Comparison of ENCODE assay signal across 8 cellular contexts in the genomic region with DNA sequence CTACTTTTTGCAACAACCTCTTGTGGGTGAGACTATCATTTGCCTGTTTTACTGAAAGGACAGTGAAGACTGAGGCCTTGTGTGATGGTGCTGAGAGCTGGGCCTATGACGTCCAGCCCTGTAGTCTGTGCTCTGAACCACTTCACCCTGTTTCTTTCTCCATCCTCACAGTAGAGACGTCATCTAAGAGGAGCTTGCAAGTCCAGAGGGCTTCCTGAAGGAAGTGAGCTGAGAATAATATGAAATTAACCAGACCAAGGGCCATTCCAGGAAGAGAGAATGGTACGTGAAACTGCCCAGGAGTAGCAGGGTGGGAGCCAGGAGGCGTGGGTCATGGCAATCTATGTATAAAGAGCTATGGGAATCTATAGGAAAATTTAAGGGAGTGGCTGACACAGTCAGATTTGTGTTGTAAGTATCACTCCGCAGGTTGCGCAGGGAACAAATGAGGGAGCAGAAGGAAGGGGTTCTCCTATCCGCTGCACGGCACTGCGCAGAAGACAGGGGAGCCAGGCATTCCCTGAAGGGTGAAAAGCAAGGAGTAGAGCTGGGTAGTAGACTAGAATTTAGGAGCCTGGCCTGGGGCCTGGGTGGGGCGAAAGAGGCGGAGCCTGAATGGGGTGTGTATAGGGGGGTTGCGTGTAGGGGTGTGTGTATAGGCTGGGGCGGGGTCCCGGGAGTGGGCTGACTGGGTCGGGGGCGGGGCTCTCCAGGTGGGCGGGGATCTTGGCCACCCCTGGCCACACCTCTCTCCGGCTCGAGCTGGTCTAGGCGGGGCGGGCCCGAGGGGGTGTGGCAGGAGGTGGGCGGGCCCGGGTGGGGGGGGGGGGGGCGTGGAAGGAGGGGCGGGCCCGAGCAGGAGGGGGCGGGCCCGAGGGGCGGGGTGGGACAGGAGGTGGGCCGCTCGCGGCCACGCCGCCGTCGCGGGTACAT. TPM values are rescaled to one million over a fixed set of nuclear protein-coding genes. Genes with fewer than 3 reads are reported as not detected.
DNase-seq lines count a peak whose midpoint lies in the region; ATAC-seq and TF ChIP-seq lines count a peak whose summit lies in the region.

A gene (plus strand): TSS at position 931 of the 933 bp plus-strand sequence. CDS start 2,688 bp downstream, outside the sequence.

- CTCF ChIA-PET in Calu3 (lab: Charles Lee), result interaction anchor here (0.6 to 3.4 kb wide), 23 partner anchors 8 to 426 kb away, joined by 3 to 73 read pairs (median 3); a partner anchor contains a TSS

- no peaks in the 10 kb centered on the region for H3K27me3 ChIP-seq in Karpas-422 (ENCODE audit: low read length)

- H2AFZ ChIP-seq in Karpas-422 (ENCODE audit: low read length), result peak within 1 kb of the TSS; percentile 94

- peaks cover 24% of the 10 kb centered on the region for H3K4me1 ChIP-seq in Karpas-422 (ENCODE audit: low read length)

- H4K20me1 ChIP-seq in Karpas-422 (ENCODE audit: insufficient read depth, low read depth, low read length), result no peaks in the 10 kb centered on the region; the same call in 1 of the 2 replicates

- no peaks in the 10 kb centered on the region for H3K27me3 Mint-ChIP-seq in Calu3 (ENCODE audit: unreplicated experiment)

- TF ChIP-seq CTCF in Calu3 (IDR thresholded peaks at IDR 0.05; ENCODE audit: unreplicated experiment), result no peak

- TSS peak; percentile 41 for BruUV-seq in Calu3 (replicated peaks; lab: Mats Ljungman, UMichigan)

- H3K27ac ChIP-seq in Karpas-422 (ENCODE audit: low read length), result no peak within 1 kb of the TSS

- H3K9ac ChIP-seq in Karpas-422 (ENCODE audit: low read length), result peak within 1 kb of the TSS; percentile 43

- in situ Hi-C loops in T47D (cut with HindIII; ENCODE audit: low pct_unique_long_range_greater_than_20kb, low sequenced_read_pairs), result no loop called here

- peak; percentile 40 for ATAC-seq in GM21515 (IDR thresholded peaks at IDR 0.05; ENCODE audit: unreplicated experiment)
- ATAC-seq in HG03469 (IDR thresholded peaks at IDR 0.05; ENCODE audit: unreplicated experiment), result no peak

- no peaks in the 10 kb centered on the region for H3K9me3 ChIP-seq in Karpas-422 (ENCODE audit: low read length)

- H3K4me2 ChIP-seq in Karpas-422 (ENCODE audit: low read depth, low read length, poor library complexity, severe bottlenecking), result peak within 1 kb of the TSS; percentile 60

- H3K36me3 Mint-ChIP-seq in Calu3 (ENCODE audit: insufficient read depth, unreplicated experiment), result peaks cover 41% of the 10 kb centered on the region

- H3K4me3 Mint-ChIP-seq in Calu3 (ENCODE audit: low read depth, unreplicated experiment), result peak within 1 kb of the TSS; percentile 96

- intact Hi-C loops in Calu3 (cut with micrococcal nuclease; ENCODE audit: unreplicated experiment), result no loop called here

- DNase-seq in Calu3, result peak; percentile 92
- DNase-seq in Karpas-422, result peak; percentile 95
- DNase-seq in T1000 (lab: John Stamatoyannopoulos, UW), result peak; percentile 42
- peak; percentile 84 to 89 for DNase-seq in T47D (ENCODE audit: low read depth in 1 of 2, low spot score in 1 of 2)
- peak; percentile 23 for DNase-seq in kidney glomerular epithelial cell (lab: John Stamatoyannopoulos, UW)
- DNase-seq in stimulated activated CD4-positive, alpha-beta T cell treated with anti-CD3 and anti-CD28 coated beads, Interleukin-4, amount 100 ng/mL, for 24 hours, result peak; percentile 53

- H3K79me2 ChIP-seq in Karpas-422 (ENCODE audit: low read length), result no peaks in the 10 kb centered on the region

- H3K4me1 Mint-ChIP-seq in Calu3 (ENCODE audit: low read depth, unreplicated experiment), result peaks cover 42% of the 10 kb centered on the region

- H3K36me3 ChIP-seq in Karpas-422 (ENCODE audit: insufficient read depth, low read length), result no peaks in the 10 kb centered on the region

- H3K9me2 ChIP-seq in Karpas-422 (replicated peaks; ENCODE audit: insufficient read depth, low read length), result no peaks in the 10 kb centered on the region

- peak within 1 kb of the TSS; percentile 90 for H3K27ac Mint-ChIP-seq in Calu3 (ENCODE audit: unreplicated experiment)

- no peaks in the 10 kb centered on the region for H3K9me3 Mint-ChIP-seq in Calu3 (ENCODE audit: low read depth, unreplicated experiment)

- H3K4me3 ChIP-seq in Karpas-422 (ENCODE audit: low read length), result peak within 1 kb of the TSS; percentile 58

RNA-seq across cellular contexts. Expression of the gene that starts here (rescaled TPM):
- total RNA-seq in Calu3 (2022), result 275 and 291 TPM in 2 replicates
- total RNA-seq in Karpas-422 (2014; rRNA removed; shearing (Covaris generic); ENCODE audit: low replicate concordance), result 2.4 and 3.6 TPM in 2 replicates

Comparison
In these comparisons a context has a peak if more than half of its experiments do, and no peak if none do; other contexts are left out.
1. RNA of the gene that starts here (total RNA-seq): 275 to 291 TPM in Calu3; 2.4 to 3.6 TPM in Karpas-422; every median in the first group is over 10 times any median in the second.
2. DNase-seq: peak in every context shown above with its lines; median percentile 95 in Karpas-422; 92 in Calu3; 86 in T47D; 53 in stimulated activated CD4-positive, alpha-beta T cell treated with anti-CD3 and anti-CD28 coated beads, Interleukin-4, amount 100 ng/mL, for 24 hours; 42 in T1000; 23 in kidney glomerular epithelial cell.